ENCODE assay signal across 17 cellular contexts in genomic region chr18:79902075-79902474, GRCh38.
"Had no signal": no experiment of that assay in that cellular context is flagged by ENCODE, and none has a peak within 500 bp of the region (broad histone marks: within the 10 kb centered on the region; RNA-seq: fewer than 3 reads in every experiment).

No MANE protein-coding gene starts in this region.

- H3K27me3 Mint-ChIP-seq: activated CD4-positive, alpha-beta T cell treated with anti-CD3 and anti-CD28 coated beads for 36 hours; activated CD8-positive, alpha-beta T cell treated with anti-CD3 and anti-CD28 coated beads for 36 hours; memory B cell; stimulated activated memory B cell treated with anti-CD40 and anti-IgM and Interleukin-4, amounts not matched to agents 10 μg/mL and 1 μg/mL and 100 μg/mL, for 72 hours had no signal

- FAIRE-seq: islet of Langerhans, urothelium cell line had no signal

- ATAC-seq: activated CD4-positive, alpha-beta T cell treated with anti-CD3 and anti-CD28 coated beads for 36 hours; activated CD8-positive, alpha-beta T cell treated with anti-CD3 and anti-CD28 coated beads for 36 hours; gastrocnemius medialis; natural killer cell; stimulated activated memory B cell treated with anti-CD40 and anti-IgM and Interleukin-4, amounts not matched to agents 10 μg/mL and 1 μg/mL and 100 μg/mL, for 72 hours had no signal

- H3K4me1 Mint-ChIP-seq: endodermal cell; memory B cell; stimulated activated memory B cell treated with anti-CD40 and anti-IgM and Interleukin-4, amounts not matched to agents 10 μg/mL and 1 μg/mL and 100 μg/mL, for 72 hours had no signal

- H3K27ac ChIP-seq: ascending aorta, dorsolateral prefrontal cortex, gastrocnemius medialis, prostate gland had no signal

- H3K9me3 ChIP-seq: gastrocnemius medialis, prostate gland had no signal

- H3K27me3 ChIP-seq: ascending aorta, dorsolateral prefrontal cortex, gastrocnemius medialis had no signal

- H3K4me3 ChIP-seq: ascending aorta, dorsolateral prefrontal cortex, gastrocnemius medialis, prostate gland had no signal

- DNase-seq: activated CD4-positive, alpha-beta T cell treated with anti-CD3 and anti-CD28 coated beads for 36 hours; activated CD8-positive, alpha-beta T cell treated with anti-CD3 and anti-CD28 coated beads for 36 hours; endodermal cell; erythroblast; stimulated activated CD4-positive, alpha-beta T cell treated with anti-CD3 and anti-CD28 coated beads, Interleukin-12 subunit alpha, Interleukin-12 subunit beta, amount 100 ng/mL, for 4 hours; stimulated activated CD4-positive, alpha-beta T cell treated with anti-CD3 and anti-CD28 coated beads, Interleukin-2, amount 100 ng/mL, for 24 hours; T-helper 2 cell had no signal

- H3K4me3 Mint-ChIP-seq: activated CD4-positive, alpha-beta T cell treated with anti-CD3 and anti-CD28 coated beads for 36 hours; activated CD8-positive, alpha-beta T cell treated with anti-CD3 and anti-CD28 coated beads for 36 hours; activated T-helper 1 cell treated with anti-CD3 and anti-CD28 coated beads, Interleukin-12 subunit alpha, Interleukin-12 subunit beta, Interleukin-2, Interleukin-4 antibody, amounts not matched to agents 30 ng/mL and 10 ng/mL and 1 ng/mL, durations not matched to agents 14 hours and 24 hours and 36 hours; endodermal cell; memory B cell; natural killer cell; stimulated activated memory B cell treated with anti-CD40 and anti-IgM and Interleukin-4, amounts not matched to agents 10 μg/mL and 1 μg/mL and 100 μg/mL, for 72 hours had no signal

- H3K27ac Mint-ChIP-seq: activated CD4-positive, alpha-beta T cell treated with anti-CD3 and anti-CD28 coated beads for 36 hours; activated CD8-positive, alpha-beta T cell treated with anti-CD3 and anti-CD28 coated beads for 36 hours; activated T-helper 1 cell treated with anti-CD3 and anti-CD28 coated beads, Interleukin-12 subunit alpha, Interleukin-12 subunit beta, Interleukin-2, Interleukin-4 antibody, amounts not matched to agents 30 ng/mL and 10 ng/mL and 1 ng/mL, durations not matched to agents 14 hours and 24 hours and 36 hours; endodermal cell; memory B cell; stimulated activated memory B cell treated with anti-CD40 and anti-IgM and Interleukin-4, amounts not matched to agents 10 μg/mL and 1 μg/mL and 100 μg/mL, for 72 hours had no signal

- H3K36me3 ChIP-seq: prostate gland had no signal

- H3K4me1 ChIP-seq: ascending aorta, gastrocnemius medialis, prostate gland had no signal
